ENCODE assay signal across 25 cellular contexts in the genomic region with DNA sequence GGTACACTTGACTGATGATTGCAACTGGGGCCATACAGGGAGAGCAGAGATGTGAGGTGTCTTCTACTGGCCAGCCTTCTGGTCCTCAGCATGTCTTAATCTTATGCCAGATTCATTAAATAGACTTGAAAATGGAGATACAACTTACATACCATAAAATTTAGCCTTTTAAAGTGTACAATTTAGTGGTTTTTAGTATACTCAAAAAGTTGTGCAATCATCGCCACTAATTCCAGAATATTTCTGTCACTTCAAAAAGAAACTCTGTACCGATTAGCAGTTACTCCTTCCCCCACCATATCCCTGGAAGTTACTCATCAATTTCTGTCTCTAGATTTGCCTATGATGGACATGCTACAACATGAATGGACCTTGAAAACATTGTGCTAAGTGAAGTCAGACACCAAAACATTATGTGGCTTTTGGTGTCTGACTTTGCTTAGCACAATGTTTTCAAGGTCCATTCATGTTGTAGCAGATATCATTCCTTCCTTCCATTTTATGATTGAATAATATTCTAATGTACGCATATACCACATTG. TPM values are rescaled to one million over a fixed set of nuclear protein-coding genes. Genes with fewer than 3 reads are reported as not detected.
DNase-seq lines count a peak whose midpoint lies in the region; ATAC-seq and TF ChIP-seq lines count a peak whose summit lies in the region.
"Had no signal": no experiment of that assay in that cellular context is flagged by ENCODE, and none has a peak within 500 bp of the region (broad histone marks: within the 10 kb centered on the region; RNA-seq: fewer than 3 reads in every experiment).

No MANE protein-coding gene starts in this region.

- ATAC-seq in GM18909 (IDR thresholded peaks at IDR 0.05; ENCODE audit: poor library complexity, unreplicated experiment) = peak; percentile 7
- ATAC-seq in HG02759 (IDR thresholded peaks at IDR 0.05; ENCODE audit: unreplicated experiment) = peak; percentile 1
- ATAC-seq in activated T-helper 17 cell treated with anti-CD3 and anti-CD28 coated beads, Interleukin-2, amount 50 U/mL, for 72 hours (replicated peaks) = no peak
- ATAC-seq in activated CD8-positive, alpha-beta T cell treated with anti-CD3 and anti-CD28 coated beads, Interleukin-2, amount 10 ng/mL, durations not matched to agents 7 days and 5 days = no peak
- ATAC-seq: lower lobe of right lung, sciatic nerve had no signal

- no TSS peak for BruUV-seq in Caco-2 (replicated peaks; lab: Mats Ljungman, UMichigan)

- peak; percentile 13 for DNase-seq in sigmoid colon
- DNase-seq in substantia nigra (lab: John Stamatoyannopoulos, UW) = no peak
- DNase-seq in activated CD8-positive, alpha-beta T cell treated with anti-CD3 and anti-CD28 coated beads, Interleukin-2, amount 10 ng/mL, durations not matched to agents 7 days and 5 days = no peak
- no peak for DNase-seq in activated CD4-positive, CD25-positive, alpha-beta regulatory T cell (lab: John Stamatoyannopoulos, UW)
- no peak for DNase-seq in Caco-2
- DNase-seq: activated CD4-positive, alpha-beta T cell treated with anti-CD3 and anti-CD28 coated beads, Interleukin-2, amount 10 ng/mL, durations not matched to agents 7 days and 5 days; activated naive CD4-positive, alpha-beta T cell treated with anti-CD3 and anti-CD28 coated beads, Interleukin-2, amount 10 ng/mL, durations not matched to agents 7 days and 5 days; anterior cingulate cortex; EL; lower lobe of right lung; NCI-H1105; NCI-H2029; NCI-H226; Right ventricle myocardium superior; trophoblast cell had no signal

- 92 to 94% methylated on average over 3 of the region's 3 CpGs for WGBS in sigmoid colon, 2 donors

- H3K27ac Mint-ChIP-seq in activated T-helper 17 cell treated with anti-CD3 and anti-CD28 coated beads, Interleukin-2, amount 50 U/mL, for 72 hours = peak overlapping the region; percentile 52
- H3K27ac Mint-ChIP-seq in activated CD8-positive, alpha-beta T cell treated with anti-CD3 and anti-CD28 coated beads, Interleukin-2, amount 10 ng/mL, durations not matched to agents 7 days and 5 days = no peak overlapping the region
- no peak overlapping the region for H3K27ac Mint-ChIP-seq in Caco-2 (ENCODE audit: unreplicated experiment)
- H3K27ac Mint-ChIP-seq: activated CD4-positive, alpha-beta T cell treated with anti-CD3 and anti-CD28 coated beads, Interleukin-2, amount 10 ng/mL, durations not matched to agents 7 days and 5 days; activated naive CD4-positive, alpha-beta T cell treated with anti-CD3 and anti-CD28 coated beads, Interleukin-2, amount 10 ng/mL, durations not matched to agents 7 days and 5 days; T-helper 2 cell treated with Interferon-gamma antibody and Interleukin-4, amounts not matched to agents 5 μg/mL and 100 μg/mL, for 36 hours had no signal

- intact Hi-C loops in sigmoid colon (cut with DNase I) = no loop called here
- intact Hi-C loops in Caco-2 (cut with micrococcal nuclease; ENCODE audit: unreplicated experiment) = loop anchor here (10.0 kb wide), 1 partner anchor 206 kb away; no protein-coding TSS in a partner anchor

- no peaks in the 10 kb centered on the region for H3K9me3 Mint-ChIP-seq in activated T-helper 17 cell treated with anti-CD3 and anti-CD28 coated beads, Interleukin-2, amount 50 U/mL, for 72 hours
- H3K9me3 Mint-ChIP-seq in activated CD8-positive, alpha-beta T cell treated with anti-CD3 and anti-CD28 coated beads, Interleukin-2, amount 10 ng/mL, durations not matched to agents 7 days and 5 days (ENCODE audit: insufficient read depth) = no peaks in the 10 kb centered on the region
- H3K9me3 Mint-ChIP-seq in Caco-2 (ENCODE audit: unreplicated experiment) = peaks cover 13% of the 10 kb centered on the region
- H3K9me3 Mint-ChIP-seq: activated CD4-positive, alpha-beta T cell treated with anti-CD3 and anti-CD28 coated beads, Interleukin-2, amount 10 ng/mL, durations not matched to agents 7 days and 5 days; activated naive CD4-positive, alpha-beta T cell treated with anti-CD3 and anti-CD28 coated beads, Interleukin-2, amount 10 ng/mL, durations not matched to agents 7 days and 5 days; T-helper 2 cell treated with Interferon-gamma antibody and Interleukin-4, amounts not matched to agents 5 μg/mL and 100 μg/mL, for 36 hours had no signal

- TF ChIP-seq EP300 in sigmoid colon (IDR thresholded peaks at IDR 0.05) = no peak

- H3K4me1 Mint-ChIP-seq in activated T-helper 17 cell treated with anti-CD3 and anti-CD28 coated beads, Interleukin-2, amount 50 U/mL, for 72 hours = no peaks in the 10 kb centered on the region
- H3K4me1 Mint-ChIP-seq in activated CD8-positive, alpha-beta T cell treated with anti-CD3 and anti-CD28 coated beads, Interleukin-2, amount 10 ng/mL, durations not matched to agents 7 days and 5 days (ENCODE audit: low read depth) = no peaks in the 10 kb centered on the region
- no peaks in the 10 kb centered on the region for H3K4me1 Mint-ChIP-seq in Caco-2 (ENCODE audit: low read depth, unreplicated experiment)
- H3K4me1 Mint-ChIP-seq: activated CD4-positive, alpha-beta T cell treated with anti-CD3 and anti-CD28 coated beads, Interleukin-2, amount 10 ng/mL, durations not matched to agents 7 days and 5 days; activated naive CD4-positive, alpha-beta T cell treated with anti-CD3 and anti-CD28 coated beads, Interleukin-2, amount 10 ng/mL, durations not matched to agents 7 days and 5 days had no signal

- peaks cover 0 to 2% (median 0%) of the 10 kb centered on the region in 3 donors for H3K27me3 ChIP-seq in sigmoid colon
- no peaks in the 10 kb centered on the region for H3K27me3 ChIP-seq in Caco-2 (replicated peaks; ENCODE audit: control insufficient read depth, insufficient read depth, low read length)

- H3K4me1 ChIP-seq in sigmoid colon = no peaks in the 10 kb centered on the region
- no peaks in the 10 kb centered on the region for H3K4me1 ChIP-seq in Caco-2
- H3K4me1 ChIP-seq: lower lobe of right lung had no signal

- POLR2A ChIA-PET in activated CD8-positive, alpha-beta T cell treated with anti-CD3 and anti-CD28 coated beads, Interleukin-2, amount 10 ng/mL, durations not matched to agents 7 days and 5 days (lab: Charles Lee) = no interaction called here
- POLR2A ChIA-PET in Caco-2 (lab: Charles Lee) = no interaction called here

- H3K36me3 Mint-ChIP-seq in activated T-helper 17 cell treated with anti-CD3 and anti-CD28 coated beads, Interleukin-2, amount 50 U/mL, for 72 hours (ENCODE audit: low read depth) = no peaks in the 10 kb centered on the region
- H3K36me3 Mint-ChIP-seq in activated CD8-positive, alpha-beta T cell treated with anti-CD3 and anti-CD28 coated beads, Interleukin-2, amount 10 ng/mL, durations not matched to agents 7 days and 5 days (ENCODE audit: low read depth) = no peaks in the 10 kb centered on the region
- no peaks in the 10 kb centered on the region for H3K36me3 Mint-ChIP-seq in Caco-2 (ENCODE audit: insufficient read depth, unreplicated experiment)
- H3K36me3 Mint-ChIP-seq: activated naive CD4-positive, alpha-beta T cell treated with anti-CD3 and anti-CD28 coated beads, Interleukin-2, amount 10 ng/mL, durations not matched to agents 7 days and 5 days had no signal

- peaks cover 0 to 5% (median 0%) of the 10 kb centered on the region in 4 donors for H3K9me3 ChIP-seq in sigmoid colon
- H3K9me3 ChIP-seq in Caco-2 = no peaks in the 10 kb centered on the region
- H3K9me3 ChIP-seq: lower lobe of right lung had no signal

- H3K27ac ChIP-seq in sigmoid colon (no peak overlapping the region), substantia nigra (ENCODE audit: low read depth, low read length, poor library complexity, severe bottlenecking) (no peak overlapping the region)
- H3K27ac ChIP-seq: HL-60, lower lobe of right lung had no signal

- H3K27me3 Mint-ChIP-seq in activated T-helper 17 cell treated with anti-CD3 and anti-CD28 coated beads, Interleukin-2, amount 50 U/mL, for 72 hours = no peaks in the 10 kb centered on the region
- H3K27me3 Mint-ChIP-seq in activated CD8-positive, alpha-beta T cell treated with anti-CD3 and anti-CD28 coated beads, Interleukin-2, amount 10 ng/mL, durations not matched to agents 7 days and 5 days (ENCODE audit: low read depth) = peaks cover 4% of the 10 kb centered on the region
- H3K27me3 Mint-ChIP-seq in Caco-2 (ENCODE audit: insufficient read depth, unreplicated experiment) = no peaks in the 10 kb centered on the region
- H3K27me3 Mint-ChIP-seq: activated naive CD4-positive, alpha-beta T cell treated with anti-CD3 and anti-CD28 coated beads, Interleukin-2, amount 10 ng/mL, durations not matched to agents 7 days and 5 days had no signal

- H3K36me3 ChIP-seq in sigmoid colon (no peaks in the 10 kb centered on the region), Caco-2 (ENCODE audit: control insufficient read depth, insufficient read depth, low read length) (no peaks in the 10 kb centered on the region)
- H3K36me3 ChIP-seq: lower lobe of right lung had no signal

- TF ChIP-seq POLR2A in sigmoid colon (IDR thresholded peaks at IDR 0.05) = no peak

- no peak overlapping the region for H3K4me3 Mint-ChIP-seq in activated T-helper 17 cell treated with anti-CD3 and anti-CD28 coated beads, Interleukin-2, amount 50 U/mL, for 72 hours
- H3K4me3 Mint-ChIP-seq in activated CD8-positive, alpha-beta T cell treated with anti-CD3 and anti-CD28 coated beads, Interleukin-2, amount 10 ng/mL, durations not matched to agents 7 days and 5 days = no peak overlapping the region
- H3K4me3 Mint-ChIP-seq in Caco-2 (ENCODE audit: unreplicated experiment) = no peak overlapping the region
- H3K4me3 Mint-ChIP-seq: activated CD4-positive, alpha-beta T cell treated with anti-CD3 and anti-CD28 coated beads, Interleukin-2, amount 10 ng/mL, durations not matched to agents 7 days and 5 days; activated naive CD4-positive, alpha-beta T cell treated with anti-CD3 and anti-CD28 coated beads, Interleukin-2, amount 10 ng/mL, durations not matched to agents 7 days and 5 days; T-helper 2 cell treated with Interferon-gamma antibody and Interleukin-4, amounts not matched to agents 5 μg/mL and 100 μg/mL, for 36 hours had no signal

- no peak for TF ChIP-seq CTCF in sigmoid colon (IDR thresholded peaks at IDR 0.05)
- no peak for TF ChIP-seq CTCF in Caco-2 (IDR thresholded peaks at IDR 0.05; ENCODE audit: insufficient read depth in 1 of 2, low read depth in 1 of 2, low read length in 1 of 2, severe bottlenecking in 1 of 2, unreplicated experiment in 1 of 2)

- H3K4me3 ChIP-seq in sigmoid colon (no peak overlapping the region), Caco-2 (ENCODE audit: low read depth, low read length) (no peak overlapping the region)
- H3K4me3 ChIP-seq: lower lobe of right lung had no signal

- CTCF ChIA-PET in activated CD8-positive, alpha-beta T cell treated with anti-CD3 and anti-CD28 coated beads, Interleukin-2, amount 10 ng/mL, durations not matched to agents 7 days and 5 days (lab: Charles Lee) = no interaction called here
- CTCF ChIA-PET in Caco-2 (lab: Charles Lee) = no interaction called here

RNA-seq across cellular contexts. Expression of a gene that starts 53.0 kb away (rescaled TPM):
- total RNA-seq in activated T-helper 17 cell treated with anti-CD3 and anti-CD28 coated beads, Interleukin-2, amount 50 U/mL, for 72 hours = under 1 TPM; 0.11 to 0.32 TPM
- total RNA-seq in sigmoid colon (under 1 TPM in 1 of 4 donors, not detected in 3; 0.33 TPM), Caco-2 (2022) (0.09 and 0.23 TPM in 2 replicates)
- polyA plus RNA-seq in sigmoid colon = under 1 TPM in 1 of 3 donors, not detected in 2; 0.06 TPM
- under 1 TPM; 0.13 to 0.21 TPM for total RNA-seq in activated CD8-positive, alpha-beta T cell treated with anti-CD3 and anti-CD28 coated beads, Interleukin-2, amount 10 ng/mL, durations not matched to agents 7 days and 5 days
- total RNA-seq: cardiac septum, fibroblast of lung, kidney epithelial cell, Right ventricle myocardium superior had no signal
- polyA plus RNA-seq: AG04450, fibroblast of lung had no signal

Comparison
In these comparisons a context has a peak if more than half of its experiments do, and no peak if none do; other contexts are left out.
1. ATAC-seq: peak in GM18909 (single experiment) and HG02759 (single experiment); none in activated T-helper 17 cell treated with anti-CD3 and anti-CD28 coated beads, Interleukin-2, amount 50 U/mL, for 72 hours (single experiment) and activated CD8-positive, alpha-beta T cell treated with anti-CD3 and anti-CD28 coated beads, Interleukin-2, amount 10 ng/mL, durations not matched to agents 7 days and 5 days (single experiment).